Comparison of ENCODE assay signal across 1 cellular context in genomic region chr2:87740932-87741331, GRCh38. TPM values are rescaled to one million over a fixed set of nuclear protein-coding genes. Genes with fewer than 3 reads are reported as not detected.
"Had no signal": no experiment of that assay in that cellular context is flagged by ENCODE, and none has a peak within 500 bp of the region (broad histone marks: within the 10 kb centered on the region; RNA-seq: fewer than 3 reads in every experiment).

No MANE protein-coding gene starts in this region.

RNA-seq across cellular contexts. Expression of gene PLGLB2, which starts 7.0 kb away (rescaled TPM):
- total RNA-seq: SK-MEL-5 had no signal
